Comparison of ENCODE assay signal across 29 cellular contexts in the genomic region with DNA sequence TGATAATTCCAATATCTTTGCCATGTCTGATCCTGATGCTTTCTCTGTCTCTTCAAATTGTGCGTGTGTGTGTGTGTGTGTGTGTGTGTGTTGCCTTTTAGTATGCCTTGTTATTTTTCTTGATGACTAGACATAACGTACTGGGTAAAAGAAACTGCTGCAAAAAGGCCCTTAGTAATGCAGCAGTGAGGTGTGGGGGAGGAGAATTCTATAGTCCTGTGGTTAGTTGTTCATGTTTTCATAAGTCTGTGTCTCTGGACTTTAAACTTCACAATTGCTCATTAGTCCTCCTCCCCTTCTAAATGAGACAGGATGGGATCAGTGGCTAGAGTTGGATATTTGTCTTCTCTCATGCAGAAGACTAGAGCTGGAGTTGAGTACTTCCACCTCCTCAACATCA.
"Had no signal": no experiment of that assay in that cellular context is flagged by ENCODE, and none has a peak within 500 bp of the region (broad histone marks: within the 10 kb centered on the region; RNA-seq: fewer than 3 reads in every experiment).

No MANE protein-coding gene starts in this region.

- H3K36me3 Mint-ChIP-seq: activated CD4-positive, alpha-beta memory T cell treated with anti-CD3 and anti-CD28 coated beads for 36 hours; activated CD8-positive, alpha-beta memory T cell treated with anti-CD3 and anti-CD28 coated beads, Interleukin-2, amount 10 ng/mL, durations not matched to agents 7 days and 5 days; activated naive CD4-positive, alpha-beta T cell treated with anti-CD3 and anti-CD28 coated beads, Interleukin-2, amount 10 ng/mL, durations not matched to agents 7 days and 5 days; activated naive CD8-positive, alpha-beta T cell treated with anti-CD3 and anti-CD28 coated beads, Interleukin-2, amount 10 ng/mL, durations not matched to agents 7 days and 5 days; brain had no signal

- H3K9me3 ChIP-seq: ascending aorta had no signal

- DNase-seq: activated B cell treated with CpG ODN at 0.5 μM for 24 hours; activated CD4-positive, alpha-beta memory T cell treated with anti-CD3 and anti-CD28 coated beads for 36 hours; activated CD4-positive, alpha-beta T cell treated with anti-CD3 and anti-CD28 coated beads for 48 hours; activated CD8-positive, alpha-beta memory T cell treated with anti-CD3 and anti-CD28 coated beads, Interleukin-2, amount 10 ng/mL, durations not matched to agents 7 days and 5 days; activated CD8-positive, alpha-beta memory T cell treated with anti-CD3 and anti-CD28 coated beads, Interleukin-2, amount 50 U/mL, for 4 hours; activated CD8-positive, alpha-beta T cell treated with anti-CD3 and anti-CD28 coated beads, Interleukin-2, amount 10 ng/mL, durations not matched to agents 7 days and 5 days; activated gamma-delta T cell; activated naive CD4-positive, alpha-beta T cell; activated naive CD4-positive, alpha-beta T cell treated with anti-CD3 and anti-CD28 coated beads, Interleukin-2, amount 10 ng/mL, durations not matched to agents 7 days and 5 days; activated naive CD8-positive, alpha-beta T cell treated with anti-CD3 and anti-CD28 coated beads, Interleukin-2, amount 10 ng/mL, durations not matched to agents 7 days and 5 days; activated T-cell treated with anti-CD3 and anti-CD28 coated beads for 4 hours; activated T-cell treated with anti-CD3 and anti-CD28 coated beads, Interleukin-2, amount 50 U/mL, for 24 hours; activated T-cell treated with anti-CD3 and anti-CD28 coated beads, Interleukin-2, amount 50 U/mL, for 72 hours; cortex of kidney; dermis blood vessel endothelial cell; effector CD4-positive, alpha-beta T cell; effector memory CD8-positive, alpha-beta T cell; foreskin fibroblast; head of caudate nucleus; T-helper 1 cell; T-helper 17 cell; T1000; WERI-Rb-1 had no signal

- H3K4me1 ChIP-seq: ascending aorta had no signal

- H3K4me3 Mint-ChIP-seq: activated B cell treated with CpG ODN at 0.5 μM for 24 hours; activated CD4-positive, alpha-beta memory T cell treated with anti-CD3 and anti-CD28 coated beads for 36 hours; activated CD8-positive, alpha-beta memory T cell treated with anti-CD3 and anti-CD28 coated beads, Interleukin-2, amount 10 ng/mL, durations not matched to agents 7 days and 5 days; activated CD8-positive, alpha-beta T cell treated with anti-CD3 and anti-CD28 coated beads, Interleukin-2, amount 10 ng/mL, durations not matched to agents 7 days and 5 days; activated naive CD4-positive, alpha-beta T cell treated with anti-CD3 and anti-CD28 coated beads, Interleukin-2, amount 10 ng/mL, durations not matched to agents 7 days and 5 days; activated naive CD8-positive, alpha-beta T cell treated with anti-CD3 and anti-CD28 coated beads, Interleukin-2, amount 10 ng/mL, durations not matched to agents 7 days and 5 days; activated T-cell treated with anti-CD3 and anti-CD28 coated beads, Interleukin-2, amount 50 U/mL, for 24 hours; activated T-cell treated with anti-CD3 and anti-CD28 coated beads, Interleukin-2, amount 50 U/mL, for 72 hours; brain; central memory CD8-positive, alpha-beta T cell; effector memory CD8-positive, alpha-beta T cell; T-helper 17 cell; T-helper 2 cell treated with Interferon-gamma antibody and Interleukin-4, amounts not matched to agents 5 μg/mL and 100 μg/mL, for 36 hours had no signal

- H3K27ac Mint-ChIP-seq: activated B cell treated with CpG ODN at 0.5 μM for 24 hours; activated CD4-positive, alpha-beta memory T cell treated with anti-CD3 and anti-CD28 coated beads for 36 hours; activated CD8-positive, alpha-beta memory T cell treated with anti-CD3 and anti-CD28 coated beads, Interleukin-2, amount 10 ng/mL, durations not matched to agents 7 days and 5 days; activated CD8-positive, alpha-beta T cell treated with anti-CD3 and anti-CD28 coated beads, Interleukin-2, amount 10 ng/mL, durations not matched to agents 7 days and 5 days; activated naive CD4-positive, alpha-beta T cell treated with anti-CD3 and anti-CD28 coated beads, Interleukin-2, amount 10 ng/mL, durations not matched to agents 7 days and 5 days; activated naive CD4-positive, alpha-beta T cell treated with anti-CD3 and anti-CD28 coated beads, Interleukin-2, amount 50 U/mL, for 72 hours; activated naive CD8-positive, alpha-beta T cell treated with anti-CD3 and anti-CD28 coated beads, Interleukin-2, amount 10 ng/mL, durations not matched to agents 7 days and 5 days; activated T-cell treated with anti-CD3 and anti-CD28 coated beads, Interleukin-2, amount 50 U/mL, for 24 hours; activated T-cell treated with anti-CD3 and anti-CD28 coated beads, Interleukin-2, amount 50 U/mL, for 72 hours; brain; effector memory CD8-positive, alpha-beta T cell; T-helper 17 cell; T-helper 2 cell treated with Interferon-gamma antibody and Interleukin-4, amounts not matched to agents 5 μg/mL and 100 μg/mL, for 36 hours had no signal

- H3K27me3 ChIP-seq: ascending aorta had no signal

- H3K27ac ChIP-seq: ascending aorta, WERI-Rb-1 had no signal

- H3K4me3 ChIP-seq: ascending aorta had no signal

- H3K36me3 ChIP-seq: ascending aorta, WERI-Rb-1 had no signal

- ATAC-seq: activated CD4-positive, CD25-positive, alpha-beta regulatory T cell treated with anti-CD3 and anti-CD28 coated beads, Interleukin-2, amount 50 U/mL, for 24 hours; activated CD8-positive, alpha-beta memory T cell treated with anti-CD3 and anti-CD28 coated beads, Interleukin-2, amount 10 ng/mL, durations not matched to agents 7 days and 5 days; activated CD8-positive, alpha-beta T cell treated with anti-CD3 and anti-CD28 coated beads, Interleukin-2, amount 10 ng/mL, durations not matched to agents 7 days and 5 days; activated naive CD4-positive, alpha-beta T cell treated with anti-CD3 and anti-CD28 coated beads, Interleukin-2, amount 50 U/mL, for 72 hours; activated T-cell treated with anti-CD3 and anti-CD28 coated beads, Interleukin-2, amount 50 U/mL, for 72 hours; effector memory CD8-positive, alpha-beta T cell; T-helper 17 cell had no signal

- H3K4me1 Mint-ChIP-seq: activated B cell treated with CpG ODN at 0.5 μM for 24 hours; activated CD8-positive, alpha-beta memory T cell treated with anti-CD3 and anti-CD28 coated beads, Interleukin-2, amount 10 ng/mL, durations not matched to agents 7 days and 5 days; activated naive CD4-positive, alpha-beta T cell treated with anti-CD3 and anti-CD28 coated beads, Interleukin-2, amount 10 ng/mL, durations not matched to agents 7 days and 5 days; activated naive CD8-positive, alpha-beta T cell treated with anti-CD3 and anti-CD28 coated beads, Interleukin-2, amount 10 ng/mL, durations not matched to agents 7 days and 5 days; brain; central memory CD8-positive, alpha-beta T cell; T-helper 17 cell had no signal
